ENCODE assay signal across 8 cellular contexts in genomic region chr20:38034108-38034649, GRCh38. TPM values are rescaled to one million over a fixed set of nuclear protein-coding genes. Genes with fewer than 3 reads are reported as not detected.
A peak's percentile ranks its signal among the peaks of the same experiment; 100 is the strongest.
DNase-seq lines count a peak whose midpoint lies in the region; ATAC-seq and TF ChIP-seq lines count a peak whose summit lies in the region.

No MANE protein-coding gene starts in this region.

- peak overlapping the region; percentile 95 to 97 for H3K27ac ChIP-seq in left lung
- H3K27ac ChIP-seq in tibial nerve = peak overlapping the region; percentile 97 to 99 (median 98)

- H3K9me3 ChIP-seq in left lung (no peaks in the 10 kb centered on the region), tibial nerve (no peaks in the 10 kb centered on the region)

- peak; percentile 9 for DNase-seq in G401 (ENCODE audit: low spot score)
- DNase-seq in astrocyte of the cerebellum (ENCODE audit: low read depth) = no peak
- DNase-seq in left lung = no peak
- DNase-seq in tibial nerve (ENCODE audit: low spot score in 2 of 2) = no peak
- no peak for DNase-seq in NCI-H2029 treated with DMSO at 0.1 percent for 48 hours (lab: John Stamatoyannopoulos, UW)
- DNase-seq in NK-92 (lab: John Stamatoyannopoulos, UW; ENCODE audit: unreplicated experiment) = no peak

- intact Hi-C loops in left lung (cut with DNase I) = no loop called here

- TF ChIP-seq CTCF in astrocyte of the cerebellum (IDR thresholded peaks at IDR 0.05; ENCODE audit: low read depth, low read length, missing control alignments) (no peak), left lung (IDR thresholded peaks at IDR 0.05) (no peak), tibial nerve (IDR thresholded peaks at IDR 0.05) (no peak)

- H3K27me3 ChIP-seq in left lung (no peaks in the 10 kb centered on the region), tibial nerve (no peaks in the 10 kb centered on the region)

- H3K4me1 ChIP-seq in left lung (peaks cover 26 to 74% of the 10 kb centered on the region in 2 donors), tibial nerve (peaks cover 0 to 58% (median 30%) of the 10 kb centered on the region in 4 donors)

- 4 to 5% methylated on average over 14 of the region's 14 CpGs for WGBS in tibial nerve, 2 donors

- in situ Hi-C loops in G401 (cut with HindIII; ENCODE audit: low sequenced_read_pairs) (no loop called here), astrocyte of the cerebellum (cut with HindIII; ENCODE audit: low sequenced_read_pairs) (loop anchor here (25.0 kb wide), 1 partner anchor 447 kb away; no protein-coding TSS in a partner anchor)

- ATAC-seq in HG03439 (IDR thresholded peaks at IDR 0.05; ENCODE audit: unreplicated experiment) (peak; percentile 14), left lung (peak; percentile 14), HG03135 (IDR thresholded peaks at IDR 0.05; ENCODE audit: unreplicated experiment) (no peak)

- H3K4me3 ChIP-seq in astrocyte of the cerebellum (ENCODE audit: low read depth, low read length) (peak overlapping the region; percentile 83), left lung (peak overlapping the region; percentile 96 to 98), tibial nerve (peak overlapping the region; percentile 90 to 99 (median 96))

- no peak for TF ChIP-seq POLR2A in tibial nerve (IDR thresholded peaks at IDR 0.05)

- TF ChIP-seq EP300 in tibial nerve (IDR thresholded peaks at IDR 0.05) = no peak

- peaks cover 0 to 11% of the 10 kb centered on the region in 2 donors for H3K36me3 ChIP-seq in left lung
- H3K36me3 ChIP-seq in tibial nerve = peaks cover 0 to 16% (median 0%) of the 10 kb centered on the region in 3 donors

RNA-seq across cellular contexts. Expression of gene RPRD1B, which starts 0.6 kb away (rescaled TPM):
- 7.2 and 13.8 TPM in 2 replicates for total RNA-seq in G401 (2014; rRNA removed; shearing (Covaris generic))
- 10 to 100 TPM; 25.7 to 28.1 TPM for total RNA-seq in left lung
- total RNA-seq in tibial nerve = 10 to 100 TPM; 28.5 to 36.3 (median 35.1) TPM

RNA-seq across cellular contexts. Expression of gene TTI1, which starts 0.9 kb away (rescaled TPM):
- 32.9 and 37.7 TPM in 2 replicates for total RNA-seq in G401 (2014; rRNA removed; shearing (Covaris generic))
- total RNA-seq in left lung (10 to 100 TPM; 16.9 to 19.4 TPM), tibial nerve (10 to 100 TPM in 3 of 4 donors, 1 to 10 TPM in 1; 8.2 to 14.2 (median 10.8) TPM)
